Comparison of ENCODE assay signal across 21 cellular contexts in genomic region chr11:123672568-123672967, GRCh38. TPM values are rescaled to one million over a fixed set of nuclear protein-coding genes. Genes with fewer than 3 reads are reported as not detected.
"Had no signal": no experiment of that assay in that cellular context is flagged by ENCODE, and none has a peak within 500 bp of the region (broad histone marks: within the 10 kb centered on the region; RNA-seq: fewer than 3 reads in every experiment).

No MANE protein-coding gene starts in this region.

- H3K27me3 ChIP-seq: tibial nerve had no signal

- H3K27ac Mint-ChIP-seq: activated naive CD8-positive, alpha-beta T cell; natural killer cell treated with Interleukin-12 subunit alpha and Interleukin-12 subunit beta and Interleukin-15 and Interleukin-18, amount 100 ng/mL, for 72 hours had no signal

- H3K4me3 Mint-ChIP-seq: activated naive CD8-positive, alpha-beta T cell; central memory CD8-positive, alpha-beta T cell; natural killer cell treated with Interleukin-12 subunit alpha and Interleukin-12 subunit beta and Interleukin-15 and Interleukin-18, amount 100 ng/mL, for 72 hours had no signal

- H3K4me1 Mint-ChIP-seq: central memory CD8-positive, alpha-beta T cell had no signal

- DNase-seq: activated CD4-positive, alpha-beta T cell treated with anti-CD3 and anti-CD28 coated beads for 4 hours; activated CD4-positive, alpha-beta T cell treated with anti-CD3 and anti-CD28 coated beads, Interleukin-2, amount 50 U/mL, for 4 hours; activated effector memory CD4-positive, alpha-beta T cell treated with Interleukin-2 at 50 U/mL for 16 hours; activated naive CD4-positive, alpha-beta T cell treated with Interleukin-2 at 50 U/mL for 16 hours; activated T-cell treated with anti-CD3 and anti-CD28 coated beads for 4 hours; dermis blood vessel endothelial cell; effector CD8-positive, alpha-beta T cell; esophagus squamous epithelium; foreskin melanocyte; kidney glomerular epithelial cell; left ventricle myocardium superior; mucosa of descending colon; right cardiac atrium; stimulated activated CD4-positive, alpha-beta T cell treated with anti-CD3 and anti-CD28 coated beads, Interleukin-15, amount 100 ng/mL, for 24 hours; stimulated activated CD4-positive, alpha-beta T cell treated with anti-CD3 and anti-CD28 coated beads, Interleukin-2, amount 100 ng/mL, for 24 hours; stimulated activated naive CD4-positive, alpha-beta T cell had no signal

- H3K4me3 ChIP-seq: esophagus squamous epithelium, mucosa of descending colon, tibial nerve had no signal

- H3K27ac ChIP-seq: epithelial cell of prostate, esophagus squamous epithelium, tibial nerve had no signal

- H3K27me3 Mint-ChIP-seq: activated naive CD8-positive, alpha-beta T cell had no signal

- ATAC-seq: left ventricle myocardium superior; mucosa of descending colon; natural killer cell treated with Interleukin-12 subunit alpha and Interleukin-12 subunit beta and Interleukin-15 and Interleukin-18, amount 100 ng/mL, for 72 hours; right cardiac atrium had no signal

- H3K36me3 Mint-ChIP-seq: activated naive CD8-positive, alpha-beta T cell; natural killer cell treated with Interleukin-12 subunit alpha and Interleukin-12 subunit beta and Interleukin-15 and Interleukin-18, amount 100 ng/mL, for 72 hours had no signal

- H3K9me3 Mint-ChIP-seq: central memory CD8-positive, alpha-beta T cell; natural killer cell treated with Interleukin-12 subunit alpha and Interleukin-12 subunit beta and Interleukin-15 and Interleukin-18, amount 100 ng/mL, for 72 hours had no signal

RNA-seq across cellular contexts. Expression of gene SCN3B, which starts 18.1 kb away (rescaled TPM):
- total RNA-seq: natural killer cell treated with Interleukin-12 subunit alpha and Interleukin-12 subunit beta and Interleukin-15 and Interleukin-18, amount 100 ng/mL, for 72 hours had no signal
